11 cellular contexts compared by ENCODE assay signal in genomic region chr7:88396295-88396947, GRCh38.
A peak's percentile ranks its signal among the peaks of the same experiment; 100 is the strongest.
DNase-seq lines count a peak whose midpoint lies in the region; ATAC-seq and TF ChIP-seq lines count a peak whose summit lies in the region.
"Had no signal": no experiment of that assay in that cellular context is flagged by ENCODE, and none has a peak within 500 bp of the region (broad histone marks: within the 10 kb centered on the region; RNA-seq: fewer than 3 reads in every experiment).

No MANE protein-coding gene starts in this region.

- no peak for TF ChIP-seq CTCF in OCI-LY3 (IDR thresholded peaks at IDR 0.05; ENCODE audit: low read depth, low read length)

- H3K14ac ChIP-seq in mesenchymal stem cell (ENCODE audit: low read length in 2 of 2), result no peak overlapping the region

- no peak overlapping the region for H3K23ac ChIP-seq in mesenchymal stem cell (ENCODE audit: low read length in 2 of 2)

- H3K4ac ChIP-seq in mesenchymal stem cell (ENCODE audit: low read depth in 1 of 2, low read length in 2 of 2), result no peak overlapping the region

- H2AFZ ChIP-seq in OCI-LY3 (ENCODE audit: low read depth, low read length), result peak overlapping the region; percentile 49; the same call in 1 of the 2 replicates
- H2AFZ ChIP-seq in mesenchymal stem cell (ENCODE audit: low read depth, low read length), result no peak overlapping the region

- no peak overlapping the region for H4K8ac ChIP-seq in mesenchymal stem cell (ENCODE audit: low read length)

- H3K27me3 ChIP-seq in OCI-LY3 (ENCODE audit: low read depth, low read length) (no peaks in the 10 kb centered on the region), mesenchymal stem cell (ENCODE audit: control insufficient read depth in 1 of 2, insufficient read depth in 1 of 2, low read length in 2 of 2) (no peaks in the 10 kb centered on the region)

- H2BK120ac ChIP-seq in mesenchymal stem cell (ENCODE audit: low read depth, low read length), result no peak overlapping the region

- no peaks in the 10 kb centered on the region for H3K9me3 ChIP-seq in OCI-LY3 (ENCODE audit: insufficient read depth, low read length)
- H3K9me3 ChIP-seq in mesenchymal stem cell (ENCODE audit: control insufficient read depth, low read length), result no peaks in the 10 kb centered on the region

- no peak overlapping the region for H2AK5ac ChIP-seq in mesenchymal stem cell (ENCODE audit: low read length, severe bottlenecking)

- DNase-seq in mesenchymal stem cell (no peak), NCI-H1105 (lab: John Stamatoyannopoulos, UW) (no peak), NCI-H446 treated with DMSO at 0.1 percent for 48 hours (lab: John Stamatoyannopoulos, UW) (no peak)
- DNase-seq: NCI-H774, small intestine, T-helper 17 cell had no signal

- H2BK15ac ChIP-seq in mesenchymal stem cell (ENCODE audit: low read depth, poor library complexity, severe bottlenecking), result no peak overlapping the region

- H3K27ac ChIP-seq in OCI-LY3 (ENCODE audit: low read length) (peak overlapping the region; percentile 71), mesenchymal stem cell (ENCODE audit: low read length, poor library complexity, severe bottlenecking) (no peak overlapping the region)

- ATAC-seq in GM18505 (IDR thresholded peaks at IDR 0.05; ENCODE audit: unreplicated experiment) (peak; percentile 81), GM19467 (IDR thresholded peaks at IDR 0.05; ENCODE audit: unreplicated experiment) (peak; percentile 78), HG02973 (IDR thresholded peaks at IDR 0.05; ENCODE audit: unreplicated experiment) (peak; percentile 70)
- ATAC-seq in activated CD4-positive, CD25-positive, alpha-beta regulatory T cell treated with anti-CD3 and anti-CD28 coated beads, Interleukin-2, amount 50 U/mL, for 24 hours, result no peak
- ATAC-seq: T-helper 17 cell had no signal

- 57% methylated on average over 2 of the region's 2 CpGs for WGBS in mesenchymal stem cell

- no peaks in the 10 kb centered on the region for H3K79me2 ChIP-seq in OCI-LY3 (ENCODE audit: low read length)

- TF ChIP-seq POLR2A in GM18505 (IDR thresholded peaks at IDR 0.05; ENCODE audit: borderline replicate concordance, extremely low read depth, insufficient read depth, insufficient read length), result no peak

- no peak overlapping the region for H4K91ac ChIP-seq in mesenchymal stem cell (ENCODE audit: low read length)

- H3K18ac ChIP-seq in mesenchymal stem cell (ENCODE audit: low read depth in 1 of 2, low read length in 2 of 2), result no peak overlapping the region

- H2BK5ac ChIP-seq in mesenchymal stem cell (ENCODE audit: low read depth, low read length, poor library complexity, severe bottlenecking), result no peak overlapping the region

- H3K4me3 ChIP-seq in OCI-LY3 (ENCODE audit: low read length) (peak overlapping the region; percentile 15; the same call in 1 of the 2 replicates), mesenchymal stem cell (ENCODE audit: insufficient read depth in 1 of 2, low read depth in 1 of 2, low read length in 2 of 2) (no peak overlapping the region)

- no peak overlapping the region for H2BK12ac ChIP-seq in mesenchymal stem cell (ENCODE audit: low read length in 2 of 2)

- H3K36me3 ChIP-seq in OCI-LY3 (replicated peaks; ENCODE audit: low read depth, low read length) (no peaks in the 10 kb centered on the region), mesenchymal stem cell (ENCODE audit: control insufficient read depth in 1 of 2, insufficient read depth in 2 of 2, low read depth in 1 of 2, low read length in 2 of 2) (no peaks in the 10 kb centered on the region)

- H3K9ac ChIP-seq in OCI-LY3 (ENCODE audit: low read length) (0 out of 2 replicates have a peak overlapping the region, but pooled peaks have one; percentile 8), mesenchymal stem cell (ENCODE audit: low read length) (no peak overlapping the region)

- H3K79me1 ChIP-seq in mesenchymal stem cell (replicated peaks; ENCODE audit: low read length, poor library complexity, severe bottlenecking), result no peaks in the 10 kb centered on the region

- H3K4me2 ChIP-seq in OCI-LY3 (ENCODE audit: low read length) (peak overlapping the region; percentile 46), mesenchymal stem cell (ENCODE audit: low read length, poor library complexity, severe bottlenecking) (no peak overlapping the region)

- H3K4me1 ChIP-seq in OCI-LY3 (ENCODE audit: low read length), result peaks cover 23% of the 10 kb centered on the region
- no peaks in the 10 kb centered on the region for H3K4me1 ChIP-seq in mesenchymal stem cell (ENCODE audit: control insufficient read depth, insufficient read depth, low read depth, low read length)

- no peaks in the 10 kb centered on the region for H4K20me1 ChIP-seq in OCI-LY3 (ENCODE audit: insufficient read depth, low read length)

Comparison
In these comparisons a context has a peak if more than half of its experiments do, and no peak if none do; other contexts are left out.
1. ATAC-seq: peak in GM18505 (single experiment), GM19467 (single experiment) and HG02973 (single experiment); none in activated CD4-positive, CD25-positive, alpha-beta regulatory T cell treated with anti-CD3 and anti-CD28 coated beads, Interleukin-2, amount 50 U/mL, for 24 hours (0 of 2).